14 cellular contexts compared by ENCODE assay signal in the genomic region with DNA sequence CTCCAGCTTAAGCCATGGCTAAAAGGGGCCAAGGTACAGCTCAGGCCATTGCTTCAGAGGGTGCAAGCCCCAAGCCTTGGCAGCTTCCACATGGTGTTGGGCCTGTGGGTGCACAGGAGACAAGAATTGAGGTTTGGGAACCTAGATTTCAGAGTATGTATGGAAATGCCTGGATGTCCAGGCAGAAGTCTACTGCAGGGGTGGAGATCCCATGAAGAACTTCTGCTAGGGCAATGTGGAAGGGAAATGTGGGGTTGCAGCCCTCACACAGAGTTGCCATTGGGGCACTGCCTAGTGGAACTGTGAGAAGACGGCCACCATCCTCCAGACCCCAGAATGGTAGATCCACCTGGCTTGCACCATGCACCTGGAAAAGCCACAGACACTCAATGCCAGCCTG. TPM values are rescaled to one million over a fixed set of nuclear protein-coding genes. Genes with fewer than 3 reads are reported as not detected.
"Had no signal": no experiment of that assay in that cellular context is flagged by ENCODE, and none has a peak within 500 bp of the region (broad histone marks: within the 10 kb centered on the region; RNA-seq: fewer than 3 reads in every experiment).

No MANE protein-coding gene starts in this region.

RNA-seq across cellular contexts. Expression of a gene that starts 8.2 kb away (rescaled TPM):
- total RNA-seq: activated B cell treated with CpG ODN at 0.5 μM for 24 hours; activated CD4-positive, alpha-beta memory T cell treated with anti-CD3 and anti-CD28 coated beads for 36 hours; activated CD4-positive, alpha-beta memory T cell treated with anti-CD3 and anti-CD28 coated beads, Interleukin-2, amount 10 ng/mL, durations not matched to agents 7 days and 5 days; activated CD4-positive, alpha-beta T cell treated with anti-CD3 and anti-CD28 coated beads for 36 hours; activated CD4-positive, alpha-beta T cell treated with anti-CD3 and anti-CD28 coated beads, Interleukin-2, amount 10 ng/mL, durations not matched to agents 24 days and 14 days; activated CD4-positive, alpha-beta T cell treated with anti-CD3 and anti-CD28 coated beads, Interleukin-2, amount 10 ng/mL, durations not matched to agents 7 days and 5 days; activated CD8-positive, alpha-beta memory T cell treated with anti-CD3 and anti-CD28 coated beads for 36 hours; activated CD8-positive, alpha-beta memory T cell treated with anti-CD3 and anti-CD28 coated beads, Interleukin-2, amount 10 ng/mL, durations not matched to agents 7 days and 5 days; activated CD8-positive, alpha-beta T cell treated with anti-CD3 and anti-CD28 coated beads for 36 hours; activated CD8-positive, alpha-beta T cell treated with anti-CD3 and anti-CD28 coated beads, Interleukin-2, amount 10 ng/mL, durations not matched to agents 7 days and 5 days; T-helper 1 cell treated with Interleukin-12 subunit alpha and Interleukin-12 subunit beta and Interleukin-4 antibody, amounts not matched to agents 30 ng/mL and 1 ng/mL, for 36 hours; T-helper 17 cell; T-helper 2 cell treated with Interferon-gamma antibody and Interleukin-4, amounts not matched to agents 100 ng/mL and 5 ng/mL, for 36 hours had no signal

RNA-seq across cellular contexts. Expression of a gene that starts 25.1 kb away (rescaled TPM):
- total RNA-seq: activated B cell treated with CpG ODN at 0.5 μM for 24 hours; activated CD4-positive, alpha-beta memory T cell treated with anti-CD3 and anti-CD28 coated beads for 36 hours; activated CD4-positive, alpha-beta memory T cell treated with anti-CD3 and anti-CD28 coated beads, Interleukin-2, amount 10 ng/mL, durations not matched to agents 7 days and 5 days; activated CD4-positive, alpha-beta T cell treated with anti-CD3 and anti-CD28 coated beads for 36 hours; activated CD4-positive, alpha-beta T cell treated with anti-CD3 and anti-CD28 coated beads, Interleukin-2, amount 10 ng/mL, durations not matched to agents 24 days and 14 days; activated CD4-positive, alpha-beta T cell treated with anti-CD3 and anti-CD28 coated beads, Interleukin-2, amount 10 ng/mL, durations not matched to agents 7 days and 5 days; activated CD8-positive, alpha-beta memory T cell treated with anti-CD3 and anti-CD28 coated beads for 36 hours; activated CD8-positive, alpha-beta memory T cell treated with anti-CD3 and anti-CD28 coated beads, Interleukin-2, amount 10 ng/mL, durations not matched to agents 7 days and 5 days; activated CD8-positive, alpha-beta T cell treated with anti-CD3 and anti-CD28 coated beads for 36 hours; activated CD8-positive, alpha-beta T cell treated with anti-CD3 and anti-CD28 coated beads, Interleukin-2, amount 10 ng/mL, durations not matched to agents 7 days and 5 days; T-helper 1 cell treated with Interleukin-12 subunit alpha and Interleukin-12 subunit beta and Interleukin-4 antibody, amounts not matched to agents 30 ng/mL and 1 ng/mL, for 36 hours; T-helper 17 cell; T-helper 2 cell treated with Interferon-gamma antibody and Interleukin-4, amounts not matched to agents 100 ng/mL and 5 ng/mL, for 36 hours; WTC11 had no signal
